2 cellular contexts compared by ENCODE assay signal in genomic region chr12:27163048-27163715, GRCh38.
TF ChIP-seq lines count a peak whose summit lies in the region.

No MANE protein-coding gene starts in this region.

TF ChIP-seq in HCT116, 20 proteins besides CTCF, POLR2A, EP300 and RAD21 (continued from another document):
- TF ChIP-seq CBX3 (IDR thresholded peaks at IDR 0.05; ENCODE audit: low read depth) = no peak
- TF ChIP-seq SRF (IDR thresholded peaks at IDR 0.05; ENCODE audit: low read depth) = no peak

TF ChIP-seq in WTC11, 78 proteins besides CTCF, POLR2A, EP300 and RAD21 (continued from another document):
- TF ChIP-seq ZNF671 (CRISPR knock-in tag; IDR thresholded peaks at IDR 0.05) (no peak), OVOL2 (CRISPR knock-in tag; IDR thresholded peaks at IDR 0.05; ENCODE audit: borderline replicate concordance) (no peak), FOXK1 (CRISPR knock-in tag; IDR thresholded peaks at IDR 0.05) (no peak), GABPB1 (CRISPR knock-in tag; IDR thresholded peaks at IDR 0.05) (no peak), JUN (CRISPR knock-in tag; IDR thresholded peaks at IDR 0.05) (no peak)
- TF ChIP-seq, protein P1, sequence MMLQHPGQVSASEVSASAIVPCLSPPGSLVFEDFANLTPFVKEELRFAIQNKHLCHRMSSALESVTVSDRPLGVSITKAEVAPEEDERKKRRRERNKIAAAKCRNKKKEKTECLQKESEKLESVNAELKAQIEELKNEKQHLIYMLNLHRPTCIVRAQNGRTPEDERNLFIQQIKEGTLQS (CRISPR knock-in tag; conservative IDR thresholded peaks at IDR 0.05) = no peak
- TF ChIP-seq, protein P2, sequence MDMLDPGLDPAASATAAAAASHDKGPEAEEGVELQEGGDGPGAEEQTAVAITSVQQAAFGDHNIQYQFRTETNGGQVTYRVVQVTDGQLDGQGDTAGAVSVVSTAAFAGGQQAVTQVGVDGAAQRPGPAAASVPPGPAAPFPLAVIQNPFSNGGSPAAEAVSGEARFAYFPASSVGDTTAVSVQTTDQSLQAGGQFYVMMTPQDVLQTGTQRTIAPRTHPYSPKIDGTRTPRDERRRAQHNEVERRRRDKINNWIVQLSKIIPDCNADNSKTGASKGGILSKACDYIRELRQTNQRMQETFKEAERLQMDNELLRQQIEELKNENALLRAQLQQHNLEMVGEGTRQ (CRISPR knock-in tag; IDR thresholded peaks at IDR 0.05) = no peak
- TF ChIP-seq, protein P3, sequence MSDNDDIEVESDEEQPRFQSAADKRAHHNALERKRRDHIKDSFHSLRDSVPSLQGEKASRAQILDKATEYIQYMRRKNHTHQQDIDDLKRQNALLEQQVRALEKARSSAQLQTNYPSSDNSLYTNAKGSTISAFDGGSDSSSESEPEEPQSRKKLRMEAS (CRISPR knock-in tag; IDR thresholded peaks at IDR 0.05) = no peak
- TF ChIP-seq, protein P4, sequence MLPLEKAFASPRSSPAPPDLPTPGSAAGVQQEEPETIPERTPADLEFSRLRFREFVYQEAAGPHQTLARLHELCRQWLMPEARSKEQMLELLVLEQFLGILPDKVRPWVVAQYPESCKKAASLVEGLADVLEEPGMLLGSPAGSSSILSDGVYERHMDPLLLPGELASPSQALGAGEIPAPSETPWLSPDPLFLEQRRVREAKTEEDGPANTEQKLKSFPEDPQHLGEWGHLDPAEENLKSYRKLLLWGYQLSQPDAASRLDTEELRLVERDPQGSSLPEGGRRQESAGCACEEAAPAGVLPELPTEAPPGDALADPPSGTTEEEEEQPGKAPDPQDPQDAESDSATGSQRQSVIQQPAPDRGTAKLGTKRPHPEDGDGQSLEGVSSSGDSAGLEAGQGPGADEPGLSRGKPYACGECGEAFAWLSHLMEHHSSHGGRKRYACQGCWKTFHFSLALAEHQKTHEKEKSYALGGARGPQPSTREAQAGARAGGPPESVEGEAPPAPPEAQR (CRISPR knock-in tag; IDR thresholded peaks at IDR 0.05) = no peak
TF ChIP-seq in WTC11: peak in this region for 0.
